ENCODE assay signal across 1 cellular context in the genomic region with DNA sequence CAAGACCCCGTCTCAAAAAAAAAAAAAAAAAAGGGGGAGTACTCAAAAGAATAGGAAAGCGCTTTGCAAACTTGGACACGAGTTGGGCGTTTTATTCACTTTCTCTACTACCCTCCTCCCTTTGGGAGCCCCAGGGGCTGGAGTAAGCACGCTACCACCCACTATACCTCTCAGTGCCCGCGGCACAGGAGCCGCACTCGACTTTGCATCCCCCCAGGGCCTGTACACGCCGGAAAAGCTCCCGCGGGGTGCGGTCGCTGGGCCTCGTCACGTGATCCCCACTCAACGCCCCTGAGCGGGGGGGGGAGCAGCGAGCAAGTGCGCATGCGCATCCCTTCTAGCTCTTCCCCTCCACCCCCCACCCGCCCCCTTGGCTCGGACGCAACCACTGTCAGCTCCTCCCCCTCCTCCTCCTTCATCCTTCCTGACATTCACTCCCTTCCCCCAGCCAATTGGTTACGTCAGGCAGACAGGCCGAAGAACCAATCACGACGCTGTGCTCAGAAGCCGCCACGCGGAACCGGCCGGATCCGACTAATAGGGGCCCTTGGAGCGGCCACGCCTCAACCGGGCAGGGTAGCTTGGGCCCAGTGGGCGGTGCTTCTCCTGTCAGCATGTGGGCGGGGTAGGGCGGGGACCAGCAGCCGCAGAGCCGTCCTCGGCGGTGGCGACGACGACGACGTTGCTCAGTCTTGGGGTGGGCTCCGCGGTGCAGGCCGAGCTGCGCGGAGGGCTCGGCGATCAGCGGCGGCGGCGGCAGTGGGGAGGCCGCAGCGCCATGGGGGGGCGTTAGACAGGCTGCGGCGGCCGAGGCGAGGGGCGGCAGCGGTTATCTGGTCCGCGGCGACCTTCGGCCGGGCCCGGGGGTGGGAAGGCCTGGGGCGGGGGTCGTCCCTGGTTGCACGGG.
TF ChIP-seq lines count a peak whose summit lies in the region.

A gene with protein sequence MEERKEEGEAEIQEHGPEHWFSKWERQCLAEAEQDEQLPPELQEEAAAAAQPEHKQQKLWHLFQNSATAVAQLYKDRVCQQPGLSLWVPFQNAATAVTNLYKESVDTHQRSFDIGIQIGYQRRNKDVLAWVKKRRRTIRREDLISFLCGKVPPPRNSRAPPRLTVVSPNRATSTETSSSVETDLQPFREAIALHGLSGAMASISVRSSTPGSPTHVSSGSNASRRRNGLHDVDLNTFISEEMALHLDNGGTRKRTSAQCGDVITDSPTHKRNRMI (plus strand): TSS at position 685 of the 907 bp plus-strand sequence. CDS start 401 bp downstream, outside the sequence.

TF ChIP-seq in K562, 482 proteins besides CTCF, POLR2A, EP300 and RAD21 (continued from another document and continues in another):
- TF ChIP-seq, protein P1, sequence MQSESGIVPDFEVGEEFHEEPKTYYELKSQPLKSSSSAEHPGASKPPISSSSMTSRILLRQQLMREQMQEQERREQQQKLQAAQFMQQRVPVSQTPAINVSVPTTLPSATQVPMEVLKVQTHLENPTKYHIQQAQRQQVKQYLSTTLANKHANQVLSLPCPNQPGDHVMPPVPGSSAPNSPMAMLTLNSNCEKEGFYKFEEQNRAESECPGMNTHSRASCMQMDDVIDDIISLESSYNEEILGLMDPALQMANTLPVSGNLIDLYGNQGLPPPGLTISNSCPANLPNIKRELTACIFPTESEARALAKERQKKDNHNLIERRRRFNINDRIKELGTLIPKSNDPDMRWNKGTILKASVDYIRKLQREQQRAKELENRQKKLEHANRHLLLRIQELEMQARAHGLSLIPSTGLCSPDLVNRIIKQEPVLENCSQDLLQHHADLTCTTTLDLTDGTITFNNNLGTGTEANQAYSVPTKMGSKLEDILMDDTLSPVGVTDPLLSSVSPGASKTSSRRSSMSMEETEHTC (IDR thresholded peaks at IDR 0.05) = peak; percentile 77; the same call in 1 of the 2 replicates
- TF ChIP-seq, protein P2, sequence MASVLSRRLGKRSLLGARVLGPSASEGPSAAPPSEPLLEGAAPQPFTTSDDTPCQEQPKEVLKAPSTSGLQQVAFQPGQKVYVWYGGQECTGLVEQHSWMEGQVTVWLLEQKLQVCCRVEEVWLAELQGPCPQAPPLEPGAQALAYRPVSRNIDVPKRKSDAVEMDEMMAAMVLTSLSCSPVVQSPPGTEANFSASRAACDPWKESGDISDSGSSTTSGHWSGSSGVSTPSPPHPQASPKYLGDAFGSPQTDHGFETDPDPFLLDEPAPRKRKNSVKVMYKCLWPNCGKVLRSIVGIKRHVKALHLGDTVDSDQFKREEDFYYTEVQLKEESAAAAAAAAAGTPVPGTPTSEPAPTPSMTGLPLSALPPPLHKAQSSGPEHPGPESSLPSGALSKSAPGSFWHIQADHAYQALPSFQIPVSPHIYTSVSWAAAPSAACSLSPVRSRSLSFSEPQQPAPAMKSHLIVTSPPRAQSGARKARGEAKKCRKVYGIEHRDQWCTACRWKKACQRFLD (CRISPR knock-in tag; IDR thresholded peaks at IDR 0.05) = peak; percentile 76; the same call in 1 of the 2 replicates
- TF ChIP-seq HNRNPH1 (optimal IDR thresholded peaks at IDR 0.05; ENCODE audit: low read depth, low read length) (peak; percentile 85), ATF7 (IDR thresholded peaks at IDR 0.05) (peak; percentile 94), TCF3 (CRISPR knock-in tag; IDR thresholded peaks at IDR 0.05) (peak; percentile 10; the same call in 1 of the 2 replicates), TEAD1 (CRISPR knock-in tag; IDR thresholded peaks at IDR 0.05) (peak in 1 of 2 experiments; percentile 30; a peak in 1 of 4 replicates), ETV1 (tag; conservative IDR thresholded peaks at IDR 0.05; ENCODE audit: low read depth) (peak; percentile 56; the same call in 1 of the 2 replicates), PYGO2 (tag; IDR thresholded peaks at IDR 0.05) (no peak), CHD2 (IDR thresholded peaks at IDR 0.05; ENCODE audit: low read depth, low read length) (peak; percentile 88), RFX5 (IDR thresholded peaks at IDR 0.05; ENCODE audit: low read depth, low read length) (peak; percentile 59; the same call in 1 of the 2 replicates), TRIM24 (IDR thresholded peaks at IDR 0.05) (0 out of 4 replicates have a peak, but pooled peaks of 1 of the 2 experiments have one; percentile 17), RBFOX2 (IDR thresholded peaks at IDR 0.05; ENCODE audit: low read depth, low read length) (peak; percentile 95), PML (IDR thresholded peaks at IDR 0.05; ENCODE audit: low read length) (peak; percentile 53; the same call in 1 of the 2 replicates), PHB2 (IDR thresholded peaks at IDR 0.05; ENCODE audit: low read depth) (0 out of 2 replicates have a peak, but pooled peaks have one; percentile 22), JUN (IDR thresholded peaks at IDR 0.05; ENCODE audit: borderline replicate concordance, low read depth, low read length) (peak; percentile 8; the same call in 1 of the 2 replicates), JUN (CRISPR knock-in tag; IDR thresholded peaks at IDR 0.05; ENCODE audit: borderline replicate concordance) (peak; percentile 24; the same call in 1 of the 2 replicates), FOXK2 (conservative IDR thresholded peaks at IDR 0.05 in 1 of 2, IDR thresholded peaks at IDR 0.05 in 1 of 2; ENCODE audit: low read depth in 2 of 2) (peak in 1 of 2 experiments; percentile 93; a peak in 2 of 4 replicates), BHLHE40 (IDR thresholded peaks at IDR 0.05; ENCODE audit: low read length) (peak; percentile 96), MBD2 (IDR thresholded peaks at IDR 0.05; ENCODE audit: borderline replicate concordance, low read depth) (peak; percentile 98), ZBTB1 (CRISPR knock-in tag; IDR thresholded peaks at IDR 0.05; ENCODE audit: borderline replicate concordance, low read depth) (peak; percentile 70; the same call in 1 of the 2 replicates), HDAC3 (IDR thresholded peaks at IDR 0.05; ENCODE audit: borderline replicate concordance, partially characterized antibody) (peak; percentile 28), MECOM (CRISPR knock-in tag; IDR thresholded peaks at IDR 0.05) (peak; percentile 13; the same call in 1 of the 2 replicates), ZNF589 (CRISPR knock-in tag; IDR thresholded peaks at IDR 0.05; ENCODE audit: low read depth) (no peak), SMAD1 (IDR thresholded peaks at IDR 0.05; ENCODE audit: low read depth, low read length, partially characterized antibody) (peak; percentile 73), KDM5B (IDR thresholded peaks at IDR 0.05; ENCODE audit: insufficient replicate concordance, low read depth, low read length) (peak; percentile 96), CBFA2T2 (conservative IDR thresholded peaks at IDR 0.05) (peak; percentile 88), CEBPB (tag; IDR thresholded peaks at IDR 0.05) (no peak), CREM (IDR thresholded peaks at IDR 0.05; ENCODE audit: low read depth) (peak; percentile 93), CCNT2 (IDR thresholded peaks at IDR 0.05; ENCODE audit: borderline replicate concordance, extremely low read depth, insufficient read length, low read depth, low read length) (peak; percentile 67), FOXJ2 (tag; IDR thresholded peaks at IDR 0.05) (0 out of 2 replicates have a peak, but pooled peaks have one; percentile 55), GATAD2A (IDR thresholded peaks at IDR 0.05) (0 out of 2 replicates have a peak, but pooled peaks have one; percentile 35)
- TF ChIP-seq, protein P3, sequence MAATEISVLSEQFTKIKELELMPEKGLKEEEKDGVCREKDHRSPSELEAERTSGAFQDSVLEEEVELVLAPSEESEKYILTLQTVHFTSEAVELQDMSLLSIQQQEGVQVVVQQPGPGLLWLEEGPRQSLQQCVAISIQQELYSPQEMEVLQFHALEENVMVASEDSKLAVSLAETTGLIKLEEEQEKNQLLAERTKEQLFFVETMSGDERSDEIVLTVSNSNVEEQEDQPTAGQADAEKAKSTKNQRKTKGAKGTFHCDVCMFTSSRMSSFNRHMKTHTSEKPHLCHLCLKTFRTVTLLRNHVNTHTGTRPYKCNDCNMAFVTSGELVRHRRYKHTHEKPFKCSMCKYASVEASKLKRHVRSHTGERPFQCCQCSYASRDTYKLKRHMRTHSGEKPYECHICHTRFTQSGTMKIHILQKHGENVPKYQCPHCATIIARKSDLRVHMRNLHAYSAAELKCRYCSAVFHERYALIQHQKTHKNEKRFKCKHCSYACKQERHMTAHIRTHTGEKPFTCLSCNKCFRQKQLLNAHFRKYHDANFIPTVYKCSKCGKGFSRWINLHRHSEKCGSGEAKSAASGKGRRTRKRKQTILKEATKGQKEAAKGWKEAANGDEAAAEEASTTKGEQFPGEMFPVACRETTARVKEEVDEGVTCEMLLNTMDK (IDR thresholded peaks at IDR 0.05; ENCODE audit: borderline replicate concordance, insufficient read depth, low read depth, low read length, poor library complexity, severe bottlenecking) = peak; percentile 41
- TF ChIP-seq, protein P4, sequence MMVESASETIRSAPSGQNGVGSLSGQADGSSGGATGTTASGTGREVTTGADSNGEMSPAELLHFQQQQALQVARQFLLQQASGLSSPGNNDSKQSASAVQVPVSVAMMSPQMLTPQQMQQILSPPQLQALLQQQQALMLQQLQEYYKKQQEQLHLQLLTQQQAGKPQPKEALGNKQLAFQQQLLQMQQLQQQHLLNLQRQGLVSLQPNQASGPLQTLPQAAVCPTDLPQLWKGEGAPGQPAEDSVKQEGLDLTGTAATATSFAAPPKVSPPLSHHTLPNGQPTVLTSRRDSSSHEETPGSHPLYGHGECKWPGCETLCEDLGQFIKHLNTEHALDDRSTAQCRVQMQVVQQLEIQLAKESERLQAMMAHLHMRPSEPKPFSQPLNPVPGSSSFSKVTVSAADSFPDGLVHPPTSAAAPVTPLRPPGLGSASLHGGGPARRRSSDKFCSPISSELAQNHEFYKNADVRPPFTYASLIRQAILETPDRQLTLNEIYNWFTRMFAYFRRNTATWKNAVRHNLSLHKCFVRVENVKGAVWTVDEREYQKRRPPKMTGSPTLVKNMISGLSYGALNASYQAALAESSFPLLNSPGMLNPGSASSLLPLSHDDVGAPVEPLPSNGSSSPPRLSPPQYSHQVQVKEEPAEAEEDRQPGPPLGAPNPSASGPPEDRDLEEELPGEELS (CRISPR knock-in tag; IDR thresholded peaks at IDR 0.05; ENCODE audit: borderline replicate concordance) = peak; percentile 87; the same call in 1 of the 2 replicates
- TF ChIP-seq, protein P5, sequence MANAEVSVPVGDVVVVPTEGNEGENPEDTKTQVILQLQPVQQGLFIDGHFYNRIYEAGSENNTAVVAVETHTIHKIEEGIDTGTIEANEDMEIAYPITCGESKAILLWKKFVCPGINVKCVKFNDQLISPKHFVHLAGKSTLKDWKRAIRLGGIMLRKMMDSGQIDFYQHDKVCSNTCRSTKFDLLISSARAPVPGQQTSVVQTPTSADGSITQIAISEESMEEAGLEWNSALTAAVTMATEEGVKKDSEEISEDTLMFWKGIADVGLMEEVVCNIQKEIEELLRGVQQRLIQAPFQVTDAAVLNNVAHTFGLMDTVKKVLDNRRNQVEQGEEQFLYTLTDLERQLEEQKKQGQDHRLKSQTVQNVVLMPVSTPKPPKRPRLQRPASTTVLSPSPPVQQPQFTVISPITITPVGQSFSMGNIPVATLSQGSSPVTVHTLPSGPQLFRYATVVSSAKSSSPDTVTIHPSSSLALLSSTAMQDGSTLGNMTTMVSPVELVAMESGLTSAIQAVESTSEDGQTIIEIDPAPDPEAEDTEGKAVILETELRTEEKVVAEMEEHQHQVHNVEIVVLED (CRISPR knock-in tag; IDR thresholded peaks at IDR 0.05) = peak; percentile 49
- TF ChIP-seq, protein P6, sequence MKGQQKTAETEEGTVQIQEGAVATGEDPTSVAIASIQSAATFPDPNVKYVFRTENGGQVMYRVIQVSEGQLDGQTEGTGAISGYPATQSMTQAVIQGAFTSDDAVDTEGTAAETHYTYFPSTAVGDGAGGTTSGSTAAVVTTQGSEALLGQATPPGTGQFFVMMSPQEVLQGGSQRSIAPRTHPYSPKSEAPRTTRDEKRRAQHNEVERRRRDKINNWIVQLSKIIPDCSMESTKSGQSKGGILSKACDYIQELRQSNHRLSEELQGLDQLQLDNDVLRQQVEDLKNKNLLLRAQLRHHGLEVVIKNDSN (CRISPR knock-in tag; IDR thresholded peaks at IDR 0.05) = peak; percentile 93
- TF ChIP-seq, protein P7, sequence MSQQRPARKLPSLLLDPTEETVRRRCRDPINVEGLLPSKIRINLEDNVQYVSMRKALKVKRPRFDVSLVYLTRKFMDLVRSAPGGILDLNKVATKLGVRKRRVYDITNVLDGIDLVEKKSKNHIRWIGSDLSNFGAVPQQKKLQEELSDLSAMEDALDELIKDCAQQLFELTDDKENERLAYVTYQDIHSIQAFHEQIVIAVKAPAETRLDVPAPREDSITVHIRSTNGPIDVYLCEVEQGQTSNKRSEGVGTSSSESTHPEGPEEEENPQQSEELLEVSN (IDR thresholded peaks at IDR 0.05; ENCODE audit: borderline replicate concordance in 1 of 2, extremely low read depth in 1 of 2, insufficient read depth in 1 of 2, insufficient read length in 1 of 2, low read depth in 1 of 2, low read length in 1 of 2, poor library complexity in 1 of 2, severe bottlenecking in 1 of 2) = peak; percentile 46 to 76
- TF ChIP-seq, protein P8, sequence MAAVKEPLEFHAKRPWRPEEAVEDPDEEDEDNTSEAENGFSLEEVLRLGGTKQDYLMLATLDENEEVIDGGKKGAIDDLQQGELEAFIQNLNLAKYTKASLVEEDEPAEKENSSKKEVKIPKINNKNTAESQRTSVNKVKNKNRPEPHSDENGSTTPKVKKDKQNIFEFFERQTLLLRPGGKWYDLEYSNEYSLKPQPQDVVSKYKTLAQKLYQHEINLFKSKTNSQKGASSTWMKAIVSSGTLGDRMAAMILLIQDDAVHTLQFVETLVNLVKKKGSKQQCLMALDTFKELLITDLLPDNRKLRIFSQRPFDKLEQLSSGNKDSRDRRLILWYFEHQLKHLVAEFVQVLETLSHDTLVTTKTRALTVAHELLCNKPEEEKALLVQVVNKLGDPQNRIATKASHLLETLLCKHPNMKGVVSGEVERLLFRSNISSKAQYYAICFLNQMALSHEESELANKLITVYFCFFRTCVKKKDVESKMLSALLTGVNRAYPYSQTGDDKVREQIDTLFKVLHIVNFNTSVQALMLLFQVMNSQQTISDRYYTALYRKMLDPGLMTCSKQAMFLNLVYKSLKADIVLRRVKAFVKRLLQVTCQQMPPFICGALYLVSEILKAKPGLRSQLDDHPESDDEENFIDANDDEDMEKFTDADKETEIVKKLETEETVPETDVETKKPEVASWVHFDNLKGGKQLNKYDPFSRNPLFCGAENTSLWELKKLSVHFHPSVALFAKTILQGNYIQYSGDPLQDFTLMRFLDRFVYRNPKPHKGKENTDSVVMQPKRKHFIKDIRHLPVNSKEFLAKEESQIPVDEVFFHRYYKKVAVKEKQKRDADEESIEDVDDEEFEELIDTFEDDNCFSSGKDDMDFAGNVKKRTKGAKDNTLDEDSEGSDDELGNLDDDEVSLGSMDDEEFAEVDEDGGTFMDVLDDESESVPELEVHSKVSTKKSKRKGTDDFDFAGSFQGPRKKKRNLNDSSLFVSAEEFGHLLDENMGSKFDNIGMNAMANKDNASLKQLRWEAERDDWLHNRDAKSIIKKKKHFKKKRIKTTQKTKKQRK (IDR thresholded peaks at IDR 0.05; ENCODE audit: borderline replicate concordance, low read depth, low read length) = no peak
